11 cellular contexts compared by ENCODE assay signal in genomic region chr19:16073988-16074387, GRCh38. TPM values are rescaled to one million over a fixed set of nuclear protein-coding genes. Genes with fewer than 3 reads are reported as not detected.
DNase-seq lines count a peak whose midpoint lies in the region; ATAC-seq, FAIRE-seq and TF ChIP-seq lines count a peak whose summit lies in the region.
"Had no signal": no experiment of that assay in that cellular context is flagged by ENCODE, and none has a peak within 500 bp of the region (broad histone marks: within the 10 kb centered on the region; RNA-seq: fewer than 3 reads in every experiment).

No MANE protein-coding gene starts in this region.

- H3K36me3 ChIP-seq in kidney (ENCODE audit: control insufficient read depth in 1 of 2, insufficient read depth in 2 of 2, low read length in 2 of 2) (no peaks in the 10 kb centered on the region), tibial artery (peaks cover 0 to 21% (median 19%) of the 10 kb centered on the region in 3 donors)

- CTCF ChIA-PET in activated naive CD4-positive, alpha-beta T cell treated with anti-CD3 and anti-CD28 coated beads for 36 hours (lab: Charles Lee), result interaction anchor here (0.6 to 3.8 kb wide), 8 partner anchors 10 to 165 kb away, joined by 3 to 32 read pairs (median 4); partner anchors contain the start of gene HSH2D
- CTCF ChIA-PET in activated CD4-positive, alpha-beta memory T cell treated with anti-CD3 and anti-CD28 coated beads for 36 hours (lab: Charles Lee), result interaction anchor here (2.4 to 3.2 kb wide), 4 partner anchors 11 to 37 kb away, joined by 8 to 18 read pairs (median 14); partner anchors contain the start of gene RAB8A

- TF ChIP-seq CTCF in kidney (IDR thresholded peaks at IDR 0.05; ENCODE audit: borderline replicate concordance, extremely low read depth, insufficient read depth) (no peak), tibial artery (IDR thresholded peaks at IDR 0.05) (no peak)

- peaks cover 46% of the 10 kb centered on the region for H3K4me1 Mint-ChIP-seq in activated naive CD4-positive, alpha-beta T cell treated with anti-CD3 and anti-CD28 coated beads for 36 hours (ENCODE audit: low read depth)
- peaks cover 41% of the 10 kb centered on the region for H3K4me1 Mint-ChIP-seq in activated CD4-positive, alpha-beta memory T cell treated with anti-CD3 and anti-CD28 coated beads for 36 hours (ENCODE audit: low read depth)

- H3K4me3 ChIP-seq in kidney (ENCODE audit: low read length in 2 of 2) (no peak overlapping the region), tibial artery (no peak overlapping the region)

- no peaks in the 10 kb centered on the region for H3K9me3 Mint-ChIP-seq in activated naive CD4-positive, alpha-beta T cell treated with anti-CD3 and anti-CD28 coated beads for 36 hours
- H3K9me3 Mint-ChIP-seq in activated CD4-positive, alpha-beta memory T cell treated with anti-CD3 and anti-CD28 coated beads for 36 hours, result no peaks in the 10 kb centered on the region

- no peak for FAIRE-seq in kidney (lab: Jason Lieb, UNC)
- FAIRE-seq: frontal cortex, GM18507 had no signal

- POLR2A ChIA-PET in activated CD4-positive, alpha-beta memory T cell treated with anti-CD3 and anti-CD28 coated beads for 36 hours (lab: Charles Lee), result interaction anchor here (0.8 to 5.5 kb wide), 3 partner anchors 11 to 44 kb away, joined by 3 to 29 read pairs (median 4); partner anchors contain the start of gene RAB8A

- intact Hi-C loops in activated naive CD4-positive, alpha-beta T cell treated with anti-CD3 and anti-CD28 coated beads for 36 hours (cut with micrococcal nuclease), result loop anchor here (10.0 kb wide), 1 partner anchor 1699 kb away; no protein-coding TSS in a partner anchor
- intact Hi-C loops in activated CD4-positive, alpha-beta memory T cell treated with anti-CD3 and anti-CD28 coated beads for 36 hours (cut with micrococcal nuclease), result loop anchor here (10.0 kb wide), 2 partner anchors 251 to 1549 kb away; partner anchors contain the start of genes KLF2 and TECR
- intact Hi-C loops in kidney (cut with DNase I) (no loop called here), tibial artery (cut with DNase I; ENCODE audit: low total_unique reads) (no loop called here)

- H3K9me3 ChIP-seq in kidney (ENCODE audit: control insufficient read depth in 1 of 2, low read length in 2 of 2) (no peaks in the 10 kb centered on the region), tibial artery (no peaks in the 10 kb centered on the region)

- ATAC-seq in HG03135 (IDR thresholded peaks at IDR 0.05; ENCODE audit: unreplicated experiment) (no peak), GM18511 (IDR thresholded peaks at IDR 0.05; ENCODE audit: unreplicated experiment) (no peak)

- H3K4me3 Mint-ChIP-seq in activated naive CD4-positive, alpha-beta T cell treated with anti-CD3 and anti-CD28 coated beads for 36 hours, result no peak overlapping the region
- no peak overlapping the region for H3K4me3 Mint-ChIP-seq in activated CD4-positive, alpha-beta memory T cell treated with anti-CD3 and anti-CD28 coated beads for 36 hours

- peak overlapping the region; percentile 78 for H3K27ac Mint-ChIP-seq in activated naive CD4-positive, alpha-beta T cell treated with anti-CD3 and anti-CD28 coated beads for 36 hours
- H3K27ac Mint-ChIP-seq in activated CD4-positive, alpha-beta memory T cell treated with anti-CD3 and anti-CD28 coated beads for 36 hours, result peak overlapping the region; percentile 91

- H3K4me1 ChIP-seq in kidney (ENCODE audit: control insufficient read depth in 1 of 2, insufficient read depth in 1 of 2, low read depth in 1 of 2, low read length in 2 of 2) (peaks cover 0 to 15% of the 10 kb centered on the region in 2 donors), tibial artery (peaks cover 0 to 67% (median 47%) of the 10 kb centered on the region in 4 donors)

- no peak for DNase-seq in activated naive CD4-positive, alpha-beta T cell treated with anti-CD3 and anti-CD28 coated beads for 36 hours
- DNase-seq in activated naive CD4-positive, alpha-beta T cell (lab: John Stamatoyannopoulos, UW), result no peak
- peak; percentile 13 for DNase-seq in activated CD4-positive, alpha-beta memory T cell treated with anti-CD3 and anti-CD28 coated beads for 36 hours
- DNase-seq in kidney, result peak; percentile 23
- DNase-seq in tibial artery, result peak in 1 of 2 donors; percentile 46
- DNase-seq in effector CD8-positive, alpha-beta T cell (lab: John Stamatoyannopoulos, UW), result no peak
- DNase-seq: SHP77 had no signal

- no peak overlapping the region for H3K27ac ChIP-seq in kidney (ENCODE audit: low read depth in 2 of 2, low read length in 2 of 2)
- H3K27ac ChIP-seq in tibial artery, result peak overlapping the region; percentile 99 to 100

- no peaks in the 10 kb centered on the region for H3K27me3 Mint-ChIP-seq in activated naive CD4-positive, alpha-beta T cell treated with anti-CD3 and anti-CD28 coated beads for 36 hours (ENCODE audit: low read depth)
- H3K27me3 Mint-ChIP-seq in activated CD4-positive, alpha-beta memory T cell treated with anti-CD3 and anti-CD28 coated beads for 36 hours, result no peaks in the 10 kb centered on the region

- H3K27me3 ChIP-seq in tibial artery, result no peaks in the 10 kb centered on the region

- H3K36me3 Mint-ChIP-seq in activated naive CD4-positive, alpha-beta T cell treated with anti-CD3 and anti-CD28 coated beads for 36 hours (ENCODE audit: low read depth), result peaks cover 15% of the 10 kb centered on the region
- peaks cover 18% of the 10 kb centered on the region for H3K36me3 Mint-ChIP-seq in activated CD4-positive, alpha-beta memory T cell treated with anti-CD3 and anti-CD28 coated beads for 36 hours

- no peak overlapping the region for H3K9ac ChIP-seq in kidney (ENCODE audit: low read length in 2 of 2)

RNA-seq across cellular contexts. Expression of gene TPM4, which starts 2.3 kb away (rescaled TPM):
- 100 to 1,000 TPM; 240 to 254 TPM for total RNA-seq in activated naive CD4-positive, alpha-beta T cell treated with anti-CD3 and anti-CD28 coated beads for 36 hours
- 100 to 1,000 TPM; 497 to 515 TPM for total RNA-seq in activated CD4-positive, alpha-beta memory T cell treated with anti-CD3 and anti-CD28 coated beads for 36 hours
- total RNA-seq in kidney, result 273 TPM
- 132 TPM for polyA plus RNA-seq in kidney (ENCODE audit: insufficient read depth, low read depth, low replicate concordance)

RNA-seq across cellular contexts. Expression of gene RAB8A, which starts 37.7 kb away (rescaled TPM):
- 10 to 100 TPM; 90.5 to 95.2 TPM for total RNA-seq in activated naive CD4-positive, alpha-beta T cell treated with anti-CD3 and anti-CD28 coated beads for 36 hours
- total RNA-seq in activated CD4-positive, alpha-beta memory T cell treated with anti-CD3 and anti-CD28 coated beads for 36 hours, result 100 to 1,000 TPM; 146 to 154 TPM
- 75.6 TPM for total RNA-seq in kidney
- polyA plus RNA-seq in kidney (ENCODE audit: insufficient read depth, low read depth, low replicate concordance), result 38.5 TPM

Comparison
In these comparisons a context has a peak if more than half of its experiments do, and no peak if none do; other contexts are left out.
1. DNase-seq: peak in activated CD4-positive, alpha-beta memory T cell treated with anti-CD3 and anti-CD28 coated beads for 36 hours (single experiment) and kidney (single experiment); none in activated naive CD4-positive, alpha-beta T cell treated with anti-CD3 and anti-CD28 coated beads for 36 hours (single experiment), activated naive CD4-positive, alpha-beta T cell (0 of 4) and effector CD8-positive, alpha-beta T cell (single experiment).
2. H3K27ac ChIP-seq: peak in tibial artery (2 of 2); none in kidney (0 of 2).
3. intact Hi-C loops: an anchor here in activated naive CD4-positive, alpha-beta T cell treated with anti-CD3 and anti-CD28 coated beads for 36 hours (10.0 kb wide) and activated CD4-positive, alpha-beta memory T cell treated with anti-CD3 and anti-CD28 coated beads for 36 hours (10.0 kb wide); none called in kidney and tibial artery.